8 cellular contexts compared by ENCODE assay signal in the genomic region with DNA sequence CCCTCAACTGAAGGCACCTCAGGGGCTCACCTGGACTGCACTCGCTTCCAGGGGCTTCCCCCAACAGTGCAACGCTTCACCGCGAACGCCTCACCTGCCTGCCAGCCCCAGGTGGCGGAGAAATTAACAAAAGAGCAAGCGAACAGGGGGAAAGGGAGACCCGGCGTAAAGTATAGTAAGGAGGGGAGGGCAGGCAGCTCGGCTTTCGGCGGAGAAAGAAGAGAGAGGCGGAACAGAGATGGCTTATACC. TPM values are rescaled to one million over a fixed set of nuclear protein-coding genes. Genes with fewer than 3 reads are reported as not detected.
DNase-seq lines count a peak whose midpoint lies in the region; ATAC-seq and TF ChIP-seq lines count a peak whose summit lies in the region.

No MANE protein-coding gene starts in this region.

- H3K4me3 ChIP-seq in fibroblast of mammary gland (ENCODE audit: control insufficient read depth, low read depth, low read length) (peak overlapping the region; percentile 90), skeletal muscle cell (ENCODE audit: low read depth, low read length) (peak overlapping the region; percentile 96)

- H3K27me3 Mint-ChIP-seq in activated CD4-positive, alpha-beta T cell treated with anti-CD3 and anti-CD28 coated beads, Interleukin-2, amount 10 ng/mL, durations not matched to agents 24 days and 14 days: peaks cover 49% of the 10 kb centered on the region

- CTCF ChIA-PET in GM10248 (lab: Yijun Ruan, JAX): interaction anchor here (1.1 to 8.1 kb wide), 12 partner anchors 12 to 352 kb away, joined by 3 to 95 read pairs (median 6); no protein-coding TSS in a partner anchor

- intact Hi-C loops in activated CD4-positive, alpha-beta T cell treated with anti-CD3 and anti-CD28 coated beads, Interleukin-2, amount 10 ng/mL, durations not matched to agents 24 days and 14 days (cut with micrococcal nuclease): loop anchor here (1.0 kb wide), 4 partner anchors 24 to 86 kb away; no protein-coding TSS in a partner anchor

- peak; percentile 14 for ATAC-seq in HG02610 (IDR thresholded peaks at IDR 0.05; ENCODE audit: unreplicated experiment)

- peaks cover 3% of the 10 kb centered on the region for H3K36me3 Mint-ChIP-seq in activated CD4-positive, alpha-beta T cell treated with anti-CD3 and anti-CD28 coated beads, Interleukin-2, amount 10 ng/mL, durations not matched to agents 24 days and 14 days (ENCODE audit: low read depth)

- peaks cover 47% of the 10 kb centered on the region for H3K4me1 Mint-ChIP-seq in activated CD4-positive, alpha-beta T cell treated with anti-CD3 and anti-CD28 coated beads, Interleukin-2, amount 10 ng/mL, durations not matched to agents 24 days and 14 days

- TF ChIP-seq CTCF in GM10248 (IDR thresholded peaks at IDR 0.05; ENCODE audit: control extremely low read depth, extremely low read depth, low read depth, missing control alignments) (no peak), fibroblast of mammary gland (conservative IDR thresholded peaks at IDR 0.05; ENCODE audit: control insufficient read depth, insufficient read depth, low read depth, low read length) (no peak)

- peak overlapping the region; percentile 96 for H3K4me3 Mint-ChIP-seq in activated CD4-positive, alpha-beta T cell treated with anti-CD3 and anti-CD28 coated beads, Interleukin-2, amount 10 ng/mL, durations not matched to agents 24 days and 14 days

- DNase-seq in GM10248 (ENCODE audit: extremely low spot score) (peak; percentile 33), fibroblast of mammary gland (ENCODE audit: low read depth) (no peak), skeletal muscle cell (ENCODE audit: low read depth) (no peak), GF-D8 (lab: John Stamatoyannopoulos, UW) (no peak), cerebellar cortex (ENCODE audit: low spot score) (no peak), NCI-H187 treated with DMSO at 0.1 percent for 48 hours (lab: John Stamatoyannopoulos, UW) (no peak)
- DNase-seq in activated CD4-positive, alpha-beta T cell treated with anti-CD3 and anti-CD28 coated beads, Interleukin-2, amount 10 ng/mL, durations not matched to agents 24 days and 14 days: no peak

- POLR2A ChIA-PET in GM10248 (lab: Yijun Ruan, JAX): interaction anchor here (1.2 to 1.3 kb wide), 2 partner anchors 18 to 96 kb away, joined by 3 to 6 read pairs; no protein-coding TSS in a partner anchor

- H3K27ac Mint-ChIP-seq in activated CD4-positive, alpha-beta T cell treated with anti-CD3 and anti-CD28 coated beads, Interleukin-2, amount 10 ng/mL, durations not matched to agents 24 days and 14 days: peak overlapping the region; percentile 91

- no peaks in the 10 kb centered on the region for H3K9me3 Mint-ChIP-seq in activated CD4-positive, alpha-beta T cell treated with anti-CD3 and anti-CD28 coated beads, Interleukin-2, amount 10 ng/mL, durations not matched to agents 24 days and 14 days

RNA-seq across cellular contexts. Expression of a gene that starts 0.5 kb away (rescaled TPM):
- 8.6 and 9.4 TPM in 2 replicates for total RNA-seq in activated CD4-positive, alpha-beta T cell treated with anti-CD3 and anti-CD28 coated beads, Interleukin-2, amount 10 ng/mL, durations not matched to agents 24 days and 14 days
